Comparison of ENCODE assay signal across 16 cellular contexts in the genomic region with DNA sequence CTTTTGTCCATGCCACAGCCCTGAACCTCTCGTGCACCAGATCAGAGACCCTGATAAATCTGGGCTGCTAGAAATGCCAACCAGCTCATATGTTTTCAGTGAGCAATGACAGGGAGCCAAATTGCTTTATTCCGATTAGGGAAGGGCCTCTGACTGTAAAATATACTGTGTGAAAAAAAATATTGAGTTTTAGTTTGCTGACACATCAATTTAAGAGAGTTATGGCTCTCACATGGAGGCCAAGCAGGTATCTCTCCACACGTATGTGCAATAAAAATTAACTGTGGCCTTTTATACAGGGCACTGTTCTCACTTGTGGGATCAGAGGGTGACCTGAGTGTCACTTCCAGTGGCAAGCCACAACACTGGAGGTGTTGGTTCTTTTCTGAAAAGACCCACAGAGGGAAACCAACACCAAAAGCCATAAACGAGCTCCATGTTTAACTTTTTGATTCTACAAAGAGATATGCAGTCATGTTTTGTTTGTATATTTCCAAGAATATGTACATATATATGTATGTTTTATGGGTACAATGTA.
"Had no signal": no experiment of that assay in that cellular context is flagged by ENCODE, and none has a peak within 500 bp of the region (broad histone marks: within the 10 kb centered on the region; RNA-seq: fewer than 3 reads in every experiment).

No MANE protein-coding gene starts in this region.

- DNase-seq: activated B cell treated with CpG ODN at 0.5 μM for 24 hours; activated CD4-positive, alpha-beta T cell treated with anti-CD3 and anti-CD28 coated beads, Interleukin-2, amount 50 U/mL, for 1 hour; activated T-cell treated with anti-CD3 and anti-CD28 coated beads, Interleukin-2, amount 50 U/mL, for 1 hour; amniotic stem cell; effector CD8-positive, alpha-beta T cell; mesenchymal stem cell; mucosa of descending colon; naive B cell; retina; SK-N-SH; stimulated activated naive CD4-positive, alpha-beta T cell; T-helper 1 cell; T-helper 9 cell; transverse colon had no signal

- H3K9me3 Mint-ChIP-seq: activated B cell treated with CpG ODN at 0.5 μM for 24 hours; dendritic cell treated with granulocyte-macrophage colony-stimulating factor and Interleukin-4, amounts not matched to agents 40 ng/mL and 50 ng/mL, for 4 days had no signal

- H3K27me3 Mint-ChIP-seq: activated B cell treated with CpG ODN at 0.5 μM for 24 hours, naive B cell had no signal

- ATAC-seq: mucosa of descending colon had no signal

- H3K4me3 Mint-ChIP-seq: activated B cell treated with CpG ODN at 0.5 μM for 24 hours; dendritic cell treated with granulocyte-macrophage colony-stimulating factor and Interleukin-4, amounts not matched to agents 40 ng/mL and 50 ng/mL, for 4 days; naive B cell; neural crest cell had no signal

- H3K27ac Mint-ChIP-seq: activated B cell treated with CpG ODN at 0.5 μM for 24 hours; dendritic cell treated with granulocyte-macrophage colony-stimulating factor and Interleukin-4, amounts not matched to agents 40 ng/mL and 50 ng/mL, for 4 days had no signal
